Comparison of ENCODE assay signal across 1 cellular context in genomic region chr19:18214779-18215178, GRCh38.
A peak's percentile ranks its signal among the peaks of the same experiment; 100 is the strongest.
TF ChIP-seq lines count a peak whose summit lies in the region.

No MANE protein-coding gene starts in this region.

TF ChIP-seq in SK-N-SH, 30 proteins besides CTCF, POLR2A, EP300 and RAD21:
- peak; percentile 29; the same call in 1 of the 2 replicates for TF ChIP-seq PBX3 (IDR thresholded peaks at IDR 0.05)
